8 cellular contexts compared by ENCODE assay signal in the genomic region with DNA sequence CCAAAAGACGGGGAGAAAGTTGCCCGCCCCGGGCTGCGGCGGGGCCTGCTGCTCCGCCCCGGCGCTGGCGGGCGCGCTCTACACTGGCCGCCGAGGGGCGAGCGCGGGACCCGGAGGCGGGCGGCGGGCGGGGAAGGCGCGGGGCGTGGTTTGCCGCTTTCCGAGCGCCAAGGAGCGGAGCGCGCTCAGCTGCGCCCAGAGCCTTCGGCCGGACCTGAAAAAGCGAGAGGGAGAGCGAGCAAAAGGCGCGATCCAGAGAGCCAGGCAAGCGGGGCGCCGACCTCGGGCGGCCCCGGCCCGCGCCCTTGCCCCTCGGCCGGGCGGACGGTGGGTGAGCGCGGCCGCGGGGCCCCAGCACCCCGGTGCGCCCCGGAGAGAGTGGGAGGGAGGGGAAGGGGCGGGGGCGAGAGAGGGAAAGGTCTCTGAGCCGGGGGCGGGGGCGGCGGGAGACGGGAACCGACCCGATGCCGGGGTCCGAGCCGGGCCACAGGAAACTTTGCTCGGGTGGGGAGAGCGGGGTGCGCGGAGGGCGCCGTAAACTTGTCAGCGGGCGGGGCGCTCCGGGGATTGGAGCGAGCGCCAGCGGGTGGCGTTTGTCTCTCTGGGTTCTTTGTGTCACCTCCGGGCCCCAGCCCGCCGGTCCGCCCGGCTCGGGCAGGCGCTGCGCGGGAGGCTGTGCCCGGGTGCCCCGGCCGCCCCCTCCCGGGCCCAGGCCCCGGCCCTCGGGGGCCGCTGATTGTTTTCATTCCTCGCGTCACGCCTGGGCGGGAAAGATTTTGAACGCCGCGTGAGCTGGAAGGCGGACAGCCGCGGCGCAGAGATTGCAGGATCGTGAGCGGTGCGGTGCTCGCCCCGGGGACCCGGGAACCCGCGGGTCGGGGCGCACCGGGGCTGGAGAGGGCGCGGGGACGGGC. TPM values are rescaled to one million over a fixed set of nuclear protein-coding genes. Genes with fewer than 3 reads are reported as not detected.
DNase-seq lines count a peak whose midpoint lies in the region; ATAC-seq and TF ChIP-seq lines count a peak whose summit lies in the region.

A gene with protein sequence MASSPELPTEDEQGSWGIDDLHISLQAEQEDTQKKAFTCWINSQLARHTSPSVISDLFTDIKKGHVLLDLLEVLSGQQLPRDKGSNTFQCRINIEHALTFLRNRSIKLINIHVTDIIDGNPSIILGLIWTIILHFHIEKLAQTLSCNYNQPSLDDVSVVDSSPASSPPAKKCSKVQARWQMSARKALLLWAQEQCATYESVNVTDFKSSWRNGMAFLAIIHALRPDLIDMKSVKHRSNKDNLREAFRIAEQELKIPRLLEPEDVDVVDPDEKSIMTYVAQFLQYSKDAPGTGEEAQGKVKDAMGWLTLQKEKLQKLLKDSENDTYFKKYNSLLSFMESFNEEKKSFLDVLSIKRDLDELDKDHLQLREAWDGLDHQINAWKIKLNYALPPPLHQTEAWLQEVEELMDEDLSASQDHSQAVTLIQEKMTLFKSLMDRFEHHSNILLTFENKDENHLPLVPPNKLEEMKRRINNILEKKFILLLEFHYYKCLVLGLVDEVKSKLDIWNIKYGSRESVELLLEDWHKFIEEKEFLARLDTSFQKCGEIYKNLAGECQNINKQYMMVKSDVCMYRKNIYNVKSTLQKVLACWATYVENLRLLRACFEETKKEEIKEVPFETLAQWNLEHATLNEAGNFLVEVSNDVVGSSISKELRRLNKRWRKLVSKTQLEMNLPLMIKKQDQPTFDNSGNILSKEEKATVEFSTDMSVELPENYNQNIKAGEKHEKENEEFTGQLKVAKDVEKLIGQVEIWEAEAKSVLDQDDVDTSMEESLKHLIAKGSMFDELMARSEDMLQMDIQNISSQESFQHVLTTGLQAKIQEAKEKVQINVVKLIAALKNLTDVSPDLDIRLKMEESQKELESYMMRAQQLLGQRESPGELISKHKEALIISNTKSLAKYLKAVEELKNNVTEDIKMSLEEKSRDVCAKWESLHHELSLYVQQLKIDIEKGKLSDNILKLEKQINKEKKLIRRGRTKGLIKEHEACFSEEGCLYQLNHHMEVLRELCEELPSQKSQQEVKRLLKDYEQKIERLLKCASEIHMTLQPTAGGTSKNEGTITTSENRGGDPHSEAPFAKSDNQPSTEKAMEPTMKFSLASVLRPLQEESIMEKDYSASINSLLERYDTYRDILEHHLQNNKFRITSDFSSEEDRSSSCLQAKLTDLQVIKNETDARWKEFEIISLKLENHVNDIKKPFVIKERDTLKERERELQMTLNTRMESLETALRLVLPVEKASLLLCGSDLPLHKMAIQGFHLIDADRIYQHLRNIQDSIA (N-terminal part only) (plus strand): TSS at position 188 of the 914 bp plus-strand sequence. CDS start 56,145 bp downstream, outside the sequence.

- H3K9me3 ChIP-seq in A673 (ENCODE audit: low read depth, low read length, poor library complexity, severe bottlenecking) (no peaks in the 10 kb centered on the region), right lobe of liver (no peaks in the 10 kb centered on the region)

- H3K27ac ChIP-seq in A673 (ENCODE audit: low read depth, low read length, poor library complexity, severe bottlenecking) = peak within 1 kb of the TSS; percentile 90
- peak within 1 kb of the TSS; percentile 75 to 91 (median 79) for H3K27ac ChIP-seq in right lobe of liver

- BruUV-seq in A673 (replicated peaks; lab: Mats Ljungman, UMichigan) = no TSS peak

- H3K4me3 ChIP-seq in A673 (ENCODE audit: low read depth, low read length, poor library complexity, severe bottlenecking) = peak within 1 kb of the TSS; percentile 95
- H3K4me3 ChIP-seq in right lobe of liver = peak within 1 kb of the TSS; percentile 77 to 79 (median 79)

- TF ChIP-seq POLR2A in right lobe of liver (IDR thresholded peaks at IDR 0.05) = peak; percentile 1

- POLR2A ChIA-PET in A673 (lab: Charles Lee; ENCODE audit: low non-redundant PET) = interaction anchor here (0.7 kb wide), 1 partner anchor 1707 kb away, joined by 9 read pairs; no protein-coding TSS in a partner anchor

- H3K4me1 ChIP-seq in A673 (ENCODE audit: insufficient read depth, low read length, poor library complexity, severe bottlenecking) (peaks cover 8% of the 10 kb centered on the region), right lobe of liver (peaks cover 0 to 6% (median 3%) of the 10 kb centered on the region in 4 donors)

- DNase-seq in A673 (ENCODE audit: low spot score) = peak; percentile 89
- DNase-seq in NCI-H226 = peak; percentile 61
- peak; percentile 83 for DNase-seq in activated CD4-positive, alpha-beta T cell treated with anti-CD3 and anti-CD28 coated beads, Interleukin-2, amount 50 U/mL, for 1 hour
- peak in 1 of 2 donors; percentile 83 for DNase-seq in dermis microvascular lymphatic vessel endothelial cell (ENCODE audit: low read depth in 2 of 2)
- DNase-seq in right lobe of liver = peak; percentile 86 to 87 (median 87)
- peak; percentile 67 to 78 for DNase-seq in stimulated activated CD4-positive, alpha-beta T cell treated with anti-CD3 and anti-CD28 coated beads, Interleukin-4, amount 100 ng/mL, for 48 hours (ENCODE audit: low read depth in 2 of 2)

- intact Hi-C loops in A673 (cut with micrococcal nuclease; ENCODE audit: unreplicated experiment) = no loop called here
- intact Hi-C loops in right lobe of liver (cut with DNase I) = no loop called here

- WGBS in right lobe of liver (ENCODE audit: insufficient coverage, low coverage, low lambda C conversion rate, missing lambda C conversion rate) = 0% methylated on average over 12 of the region's 123 CpGs

- H3K36me3 ChIP-seq in A673 (ENCODE audit: insufficient read depth, low read length, poor library complexity, severe bottlenecking) = no peaks in the 10 kb centered on the region
- no peaks in the 10 kb centered on the region for H3K36me3 ChIP-seq in right lobe of liver

- CTCF ChIA-PET in A673 (lab: Charles Lee) = no interaction called here

- no peak; the same call in 1 of the 2 replicates for TF ChIP-seq CTCF in A673 (conservative IDR thresholded peaks at IDR 0.05; ENCODE audit: low read depth, low read length)
- TF ChIP-seq CTCF in right lobe of liver (IDR thresholded peaks at IDR 0.05) = peak; percentile 29 to 47 (median 38)

- H3K27me3 ChIP-seq in A673 (replicated peaks; ENCODE audit: insufficient read depth, low read depth, low read length, poor library complexity) (no peaks in the 10 kb centered on the region), right lobe of liver (no peaks in the 10 kb centered on the region)

- ATAC-seq in GM18517 (IDR thresholded peaks at IDR 0.05; ENCODE audit: unreplicated experiment) (peak; percentile 75), HG03025 (IDR thresholded peaks at IDR 0.05; ENCODE audit: low FRiP score, unreplicated experiment) (peak; percentile 87), right lobe of liver (peak; percentile 90 to 95 (median 92))

RNA-seq across cellular contexts. Expression of the gene that starts here (rescaled TPM):
- total RNA-seq in A673 (2021) (68.2 and 79.9 TPM in 2 replicates), dermis microvascular lymphatic vessel endothelial cell (40.2 and 67.0 TPM in 2 replicates), right lobe of liver (100 to 1,000 TPM in 1 of 6 experiments, 10 to 100 TPM in 5; 34.6 to 118 (median 47.8) TPM)
